Comparison of ENCODE assay signal across 1 cellular context in genomic region chr12:57454566-57455373, GRCh38.
TF ChIP-seq lines count a peak whose summit lies in the region.

TSS of gene INHBE (plus strand) at chr12:57455307. CDS start at chr12:57455537, 230 bp downstream.

TF ChIP-seq in HepG2, 621 proteins besides CTCF, POLR2A, EP300 and RAD21 (continued from another document and continues in another):
- TF ChIP-seq HMGXB3 (CRISPR knock-in tag; IDR thresholded peaks at IDR 0.05; ENCODE audit: borderline replicate concordance) = 0 out of 2 replicates have a peak, but pooled peaks have one; percentile 72
- TF ChIP-seq ZNF614 (CRISPR knock-in tag; IDR thresholded peaks at IDR 0.05; ENCODE audit: borderline replicate concordance) = peak; percentile 31; the same call in 1 of the 2 replicates
- TF ChIP-seq ZNF770 (CRISPR knock-in tag; IDR thresholded peaks at IDR 0.05) = peak; percentile 35; the same call in 1 of the 2 replicates
- peak; percentile 89 for TF ChIP-seq SPEN (CRISPR knock-in tag; IDR thresholded peaks at IDR 0.05; ENCODE audit: low read depth)
- TF ChIP-seq AGO1 (IDR thresholded peaks at IDR 0.05; ENCODE audit: low read depth, low read length, poor library complexity, severe bottlenecking) = no peak
- no peak for TF ChIP-seq CCDC6 (CRISPR knock-in tag; IDR thresholded peaks at IDR 0.05)
- TF ChIP-seq TEF (CRISPR knock-in tag; IDR thresholded peaks at IDR 0.05) = no peak
- TF ChIP-seq ZBTB2 (CRISPR knock-in tag; IDR thresholded peaks at IDR 0.05; ENCODE audit: low read depth) = peak; percentile 70
- peak; percentile 73; the same call in 1 of the 2 replicates for TF ChIP-seq ZNF331 (CRISPR knock-in tag; IDR thresholded peaks at IDR 0.05)
- no peak for TF ChIP-seq SMARCC2 (IDR thresholded peaks at IDR 0.05)
- no peak for TF ChIP-seq SMARCE1 (IDR thresholded peaks at IDR 0.05; ENCODE audit: borderline replicate concordance)
- peak; percentile 38; the same call in 1 of the 2 replicates for TF ChIP-seq ZHX1 (CRISPR knock-in tag; IDR thresholded peaks at IDR 0.05; ENCODE audit: low read depth)
- no peak for TF ChIP-seq SOX13 (IDR thresholded peaks at IDR 0.05)
- TF ChIP-seq SOX13 (CRISPR knock-in tag; conservative IDR thresholded peaks at IDR 0.05 in 1 of 2, IDR thresholded peaks at IDR 0.05 in 1 of 2) = peak in 1 of 2 experiments; percentile 77; a peak in 2 of 4 replicates
- peak; percentile 88; the same call in 1 of the 2 replicates for TF ChIP-seq ZNF292 (CRISPR knock-in tag; IDR thresholded peaks at IDR 0.05; ENCODE audit: borderline replicate concordance, low read depth)
- TF ChIP-seq REL (CRISPR knock-in tag; conservative IDR thresholded peaks at IDR 0.05) = no peak
- TF ChIP-seq ZNF788 (CRISPR knock-in tag; IDR thresholded peaks at IDR 0.05; ENCODE audit: borderline replicate concordance) = peak; percentile 81; the same call in 1 of the 2 replicates
- TF ChIP-seq PBX3 (CRISPR knock-in tag; IDR thresholded peaks at IDR 0.05; ENCODE audit: borderline replicate concordance) = no peak
- TF ChIP-seq THAP11 (CRISPR knock-in tag; IDR thresholded peaks at IDR 0.05) = peak; percentile 82
- TF ChIP-seq ZBTB26 (CRISPR knock-in tag; IDR thresholded peaks at IDR 0.05; ENCODE audit: borderline replicate concordance) = peak; percentile 36; the same call in 1 of the 2 replicates
- TF ChIP-seq FOXP1 (IDR thresholded peaks at IDR 0.05) = no peak
- peak; percentile 67 for TF ChIP-seq FOXP1 (CRISPR knock-in tag; IDR thresholded peaks at IDR 0.05)
- no peak for TF ChIP-seq MBD4 (IDR thresholded peaks at IDR 0.05; ENCODE audit: borderline replicate concordance, low read length)
- peak; percentile 76; the same call in 1 of the 2 replicates for TF ChIP-seq SIN3A (IDR thresholded peaks at IDR 0.05; ENCODE audit: borderline replicate concordance, low read depth, low read length)
- no peak for TF ChIP-seq GPN1 (CRISPR knock-in tag; IDR thresholded peaks at IDR 0.05; ENCODE audit: borderline replicate concordance)
- no peak for TF ChIP-seq ZNF317 (CRISPR knock-in tag; IDR thresholded peaks at IDR 0.05)
- TF ChIP-seq ZFYVE20 (CRISPR knock-in tag; IDR thresholded peaks at IDR 0.05; ENCODE audit: borderline replicate concordance, low read depth) = no peak
- peak; percentile 79; the same call in 1 of the 2 replicates for TF ChIP-seq ZNF234 (CRISPR knock-in tag; conservative IDR thresholded peaks at IDR 0.05)
- peak; percentile 15 for TF ChIP-seq ZNF883 (CRISPR knock-in tag; IDR thresholded peaks at IDR 0.05; ENCODE audit: not compliant biosample characterization)
- no peak; the same call in 1 of the 2 replicates for TF ChIP-seq ZBTB10 (CRISPR knock-in tag; IDR thresholded peaks at IDR 0.05; ENCODE audit: borderline replicate concordance)
- TF ChIP-seq KMT2A (CRISPR knock-in tag; IDR thresholded peaks at IDR 0.05) = no peak
- TF ChIP-seq HMG20B (CRISPR knock-in tag; conservative IDR thresholded peaks at IDR 0.05) = peak; percentile 50; the same call in 1 of the 2 replicates
- TF ChIP-seq ISX (CRISPR knock-in tag; conservative IDR thresholded peaks at IDR 0.05) = no peak
- TF ChIP-seq ZGPAT (CRISPR knock-in tag; IDR thresholded peaks at IDR 0.05) = peak; percentile 73
- TF ChIP-seq RXRA (CRISPR knock-in tag; IDR thresholded peaks at IDR 0.05) = peak; percentile 81
- no peak for TF ChIP-seq ZSCAN20 (CRISPR knock-in tag; IDR thresholded peaks at IDR 0.05; ENCODE audit: borderline replicate concordance)
- TF ChIP-seq SUZ12 (IDR thresholded peaks at IDR 0.05; ENCODE audit: low read depth, low read length) = no peak
- peak; percentile 80 for TF ChIP-seq RNF219 (CRISPR knock-in tag; IDR thresholded peaks at IDR 0.05)
